4 cellular contexts compared by ENCODE assay signal in the genomic region with DNA sequence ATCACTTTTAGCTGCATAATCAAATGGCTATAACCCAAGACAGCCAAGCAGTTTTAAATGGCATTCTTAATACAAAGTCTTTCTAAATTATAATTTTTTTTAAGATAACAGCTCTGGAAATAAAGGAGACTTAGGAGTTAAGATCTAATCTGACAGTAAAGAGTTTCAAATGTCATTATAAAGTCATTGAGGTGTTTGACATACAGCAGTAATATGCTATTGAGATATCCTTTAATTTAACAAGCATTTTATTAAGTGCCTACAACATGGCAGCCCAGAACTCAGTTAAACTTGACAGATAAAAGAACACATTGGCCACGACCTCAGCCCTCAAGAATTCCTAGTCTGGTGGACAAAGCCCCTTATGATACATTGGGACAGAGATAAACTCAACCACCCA.
"Had no signal": no experiment of that assay in that cellular context is flagged by ENCODE, and none has a peak within 500 bp of the region (broad histone marks: within the 10 kb centered on the region; RNA-seq: fewer than 3 reads in every experiment).

No MANE protein-coding gene starts in this region.

- ATAC-seq: HepG2, K562 had no signal

- H3K27ac ChIP-seq: HL-60 had no signal

- H3K4me3 ChIP-seq: K562 had no signal

- DNase-seq: IMR-90 had no signal
